ENCODE assay signal across 8 cellular contexts in genomic region chr17:19978803-19979202, GRCh38. TPM values are rescaled to one million over a fixed set of nuclear protein-coding genes. Genes with fewer than 3 reads are reported as not detected.
A peak's percentile ranks its signal among the peaks of the same experiment; 100 is the strongest.
DNase-seq lines count a peak whose midpoint lies in the region; ATAC-seq and TF ChIP-seq lines count a peak whose summit lies in the region.

No MANE protein-coding gene starts in this region.

- POLR2A ChIA-PET in PC-9 (lab: Charles Lee; ENCODE audit: unreplicated experiment) = no interaction called here

- H3K9me3 Mint-ChIP-seq in GM23338 = peaks cover 23% of the 10 kb centered on the region

- intact Hi-C loops in PC-9 (cut with micrococcal nuclease; ENCODE audit: unreplicated experiment) = no loop called here

- H3K36me3 ChIP-seq in GM23338 (ENCODE audit: insufficient read depth) = no peaks in the 10 kb centered on the region
- peaks cover 18% of the 10 kb centered on the region for H3K36me3 ChIP-seq in OCI-LY1 (ENCODE audit: insufficient read depth, low read length)
- H3K36me3 ChIP-seq in duodenal mucosa (ENCODE audit: control insufficient read depth in 1 of 2, insufficient read depth in 2 of 2, low read length in 2 of 2) = no peaks in the 10 kb centered on the region
- H3K36me3 ChIP-seq in skeletal muscle tissue (ENCODE audit: control insufficient read depth in 3 of 3, insufficient read depth in 3 of 3, low read length in 3 of 3) = peaks cover 0 to 3% (median 0%) of the 10 kb centered on the region in 3 donors
- H3K36me3 ChIP-seq in PC-9 (ENCODE audit: low read depth) = peaks cover 13% of the 10 kb centered on the region

- peaks cover 23% of the 10 kb centered on the region for H3K36me3 Mint-ChIP-seq in GM23338 (ENCODE audit: low read depth)

- no peak for DNase-seq in GM23338 (ENCODE audit: low spot score)
- no peak for DNase-seq in PC-9
- DNase-seq in foreskin keratinocyte = no peak
- no peak for DNase-seq in NCI-H146 (lab: John Stamatoyannopoulos, UW)

- H3K27ac Mint-ChIP-seq in GM23338 = peak overlapping the region; percentile 97

- H2AFZ ChIP-seq in GM23338 (no peak overlapping the region), OCI-LY1 (ENCODE audit: low read length) (no peak overlapping the region), PC-9 (no peak overlapping the region)

- H4K20me1 ChIP-seq in GM23338 (replicated peaks; ENCODE audit: insufficient read depth) (peaks cover 11% of the 10 kb centered on the region), OCI-LY1 (ENCODE audit: insufficient read depth, low read length) (no peaks in the 10 kb centered on the region), PC-9 (ENCODE audit: insufficient read depth) (peaks cover 16% of the 10 kb centered on the region; the same call in 1 of the 2 replicates)

- H3K9me3 ChIP-seq in OCI-LY1 (ENCODE audit: low read length) (no peaks in the 10 kb centered on the region), duodenal mucosa (ENCODE audit: control insufficient read depth in 1 of 2, low read length in 2 of 2) (no peaks in the 10 kb centered on the region), skeletal muscle tissue (ENCODE audit: control insufficient read depth in 3 of 3, low read length in 3 of 3) (no peaks in the 10 kb centered on the region), PC-9 (ENCODE audit: insufficient read depth, low read depth) (no peaks in the 10 kb centered on the region)

- H3K4me2 ChIP-seq in GM23338 = peak overlapping the region; percentile 78; the same call in 1 of the 2 replicates
- H3K4me2 ChIP-seq in OCI-LY1 (ENCODE audit: low read length) = peak overlapping the region; percentile 84
- H3K4me2 ChIP-seq in PC-9 = no peak overlapping the region

- peak overlapping the region; percentile 76; the same call in 1 of the 2 replicates for H3K4me3 ChIP-seq in GM23338
- peak overlapping the region; percentile 85 for H3K4me3 ChIP-seq in OCI-LY1 (ENCODE audit: low read depth, low read length, poor library complexity, severe bottlenecking)
- peak overlapping the region; percentile 96 to 98 for H3K4me3 ChIP-seq in duodenal mucosa (ENCODE audit: low read depth in 1 of 2, low read length in 2 of 2)
- H3K4me3 ChIP-seq in skeletal muscle tissue (ENCODE audit: low read length in 3 of 3) = no peak overlapping the region
- H3K4me3 ChIP-seq in PC-9 = no peak overlapping the region

- H3K79me2 ChIP-seq in GM23338 (replicated peaks; ENCODE audit: insufficient read depth) (peaks cover 37% of the 10 kb centered on the region), OCI-LY1 (ENCODE audit: insufficient read depth, low read length) (peaks cover 34% of the 10 kb centered on the region), PC-9 (ENCODE audit: low read depth) (peaks cover 46% of the 10 kb centered on the region)

- H3K27ac ChIP-seq in GM23338 (ENCODE audit: low read depth) (peak overlapping the region; percentile 99), OCI-LY1 (ENCODE audit: low read depth, low read length, poor library complexity, severe bottlenecking) (no peak overlapping the region), duodenal mucosa (ENCODE audit: low read depth, low read length) (no peak overlapping the region), skeletal muscle tissue (ENCODE audit: low read depth, low read length) (peak overlapping the region; percentile 87), PC-9 (no peak overlapping the region), foreskin keratinocyte (no peak overlapping the region)

- H3K4me1 ChIP-seq in GM23338 (ENCODE audit: insufficient read depth) (no peaks in the 10 kb centered on the region), OCI-LY1 (ENCODE audit: insufficient read depth, low read length, severe bottlenecking) (peaks cover 21% of the 10 kb centered on the region), duodenal mucosa (ENCODE audit: control insufficient read depth in 1 of 2, insufficient read depth in 2 of 2, low read length in 2 of 2) (peaks cover 13 to 14% of the 10 kb centered on the region in 2 donors), skeletal muscle tissue (ENCODE audit: control insufficient read depth in 3 of 3, insufficient read depth in 3 of 3, low read length in 3 of 3) (peaks cover 9 to 21% (median 21%) of the 10 kb centered on the region in 3 donors), PC-9 (replicated peaks; ENCODE audit: insufficient read depth) (peaks cover 18% of the 10 kb centered on the region), foreskin keratinocyte (no peaks in the 10 kb centered on the region)

- ATAC-seq in GM23338 (no peak), HG02571 (IDR thresholded peaks at IDR 0.05; ENCODE audit: unreplicated experiment) (no peak), foreskin keratinocyte (no peak)

- H3K4me1 Mint-ChIP-seq in GM23338 = peaks cover 8% of the 10 kb centered on the region; the same call in 2 of the 3 replicates

- TF ChIP-seq CTCF in GM23338 (conservative IDR thresholded peaks at IDR 0.05; ENCODE audit: low read depth in 2 of 2) (no peak), OCI-LY1 (IDR thresholded peaks at IDR 0.05; ENCODE audit: low read length) (no peak), PC-9 (conservative IDR thresholded peaks at IDR 0.05) (no peak), foreskin keratinocyte (conservative IDR thresholded peaks at IDR 0.05) (no peak)

- peak overlapping the region; percentile 94 for H3K4me3 Mint-ChIP-seq in GM23338

- H3K27me3 Mint-ChIP-seq in GM23338 (ENCODE audit: insufficient read depth, low read depth, poor library complexity) = peaks cover 19% of the 10 kb centered on the region

- H3F3A ChIP-seq in GM23338 (replicated peaks; ENCODE audit: low read depth) (0 out of 2 replicates have a peak, but pooled peaks cover 6% of the 10 kb centered on the region), OCI-LY1 (ENCODE audit: insufficient read depth, low read length) (no peaks in the 10 kb centered on the region), PC-9 (ENCODE audit: insufficient read depth, low read depth) (no peaks in the 10 kb centered on the region)

- no peak overlapping the region; the same call in 1 of the 2 replicates for H3K9ac ChIP-seq in OCI-LY1 (ENCODE audit: low read length)
- H3K9ac ChIP-seq in duodenal mucosa (ENCODE audit: low read depth in 1 of 2, low read length in 2 of 2) = no peak overlapping the region
- H3K9ac ChIP-seq in skeletal muscle tissue (ENCODE audit: low read depth in 1 of 3, low read length in 3 of 3) = no peak overlapping the region

- H3K9me2 ChIP-seq in GM23338 (ENCODE audit: insufficient read depth) = 0 out of 2 replicates have a peak, but pooled peaks cover 7% of the 10 kb centered on the region
- no peaks in the 10 kb centered on the region for H3K9me2 ChIP-seq in OCI-LY1 (ENCODE audit: low read depth, low read length)
- H3K9me2 ChIP-seq in PC-9 (ENCODE audit: insufficient read depth) = no peaks in the 10 kb centered on the region

- CTCF ChIA-PET in PC-9 (lab: Charles Lee) = no interaction called here

- no peaks in the 10 kb centered on the region for H3K27me3 ChIP-seq in GM23338 (ENCODE audit: insufficient read depth)
- no peaks in the 10 kb centered on the region; the same call in 1 of the 2 replicates for H3K27me3 ChIP-seq in OCI-LY1 (ENCODE audit: insufficient read depth, low read length)
- H3K27me3 ChIP-seq in duodenal mucosa (ENCODE audit: control insufficient read depth in 1 of 2, insufficient read depth in 2 of 2, low read length in 2 of 2) = no peaks in the 10 kb centered on the region
- H3K27me3 ChIP-seq in skeletal muscle tissue (ENCODE audit: control insufficient read depth in 3 of 3, insufficient read depth in 3 of 3, low read length in 3 of 3) = no peaks in the 10 kb centered on the region
- H3K27me3 ChIP-seq in PC-9 (ENCODE audit: insufficient read depth, low read depth) = no peaks in the 10 kb centered on the region
- H3K27me3 ChIP-seq in foreskin keratinocyte = no peaks in the 10 kb centered on the region

- BruUV-seq in PC-9 (replicated peaks; lab: Mats Ljungman, UMichigan) = no TSS peak

TF ChIP-seq in GM23338, 12 proteins besides CTCF, POLR2A, EP300 and RAD21:
- no peak for TF ChIP-seq EZH2 (IDR thresholded peaks at IDR 0.05; ENCODE audit: low read depth, unreplicated experiment)

RNA-seq across cellular contexts. Expression of gene AKAP10, which starts 1.2 kb away (rescaled TPM):
- 17.3 and 25.9 TPM in 2 replicates for total RNA-seq in GM23338 (2014; rRNA removed; shearing (Covaris generic))
- polyA plus RNA-seq in GM23338 (2016; fragmentation: Nextera tagmentation; extraction: Ambion mirVana) (14.7 and 16.7 TPM in 2 replicates), foreskin keratinocyte (4.7 and 5.5 TPM in 2 replicates)
- total RNA-seq in skeletal muscle tissue (15.7 TPM), PC-9 (2021) (52.7 and 56.9 TPM in 2 replicates), foreskin keratinocyte (21.3 and 22.3 TPM in 2 replicates)

RNA-seq across cellular contexts. Expression of gene SPECC1, which starts 30.4 kb away (rescaled TPM):
- 89.8 and 101 TPM in 2 replicates for total RNA-seq in GM23338 (2014; rRNA removed; shearing (Covaris generic))
- polyA plus RNA-seq in GM23338 (2016; fragmentation: Nextera tagmentation; extraction: Ambion mirVana) (41.5 and 42.6 TPM in 2 replicates), foreskin keratinocyte (21.9 and 25.6 TPM in 2 replicates)
- total RNA-seq in skeletal muscle tissue (13.6 TPM), PC-9 (2021) (128 and 152 TPM in 2 replicates), foreskin keratinocyte (46.8 and 49.0 TPM in 2 replicates)

Comparison
In these comparisons a context has a peak if more than half of its experiments do, and no peak if none do; other contexts are left out.
1. H3K27ac ChIP-seq: peak in GM23338 (single experiment) and skeletal muscle tissue (single experiment); none in OCI-LY1 (single experiment), duodenal mucosa (single experiment), PC-9 (single experiment) and foreskin keratinocyte (single experiment).
2. H3K4me3 ChIP-seq: peak in GM23338 (single experiment), OCI-LY1 (single experiment) and duodenal mucosa (2 of 2); none in skeletal muscle tissue (0 of 3) and PC-9 (single experiment).